21 cellular contexts compared by ENCODE assay signal in the genomic region with DNA sequence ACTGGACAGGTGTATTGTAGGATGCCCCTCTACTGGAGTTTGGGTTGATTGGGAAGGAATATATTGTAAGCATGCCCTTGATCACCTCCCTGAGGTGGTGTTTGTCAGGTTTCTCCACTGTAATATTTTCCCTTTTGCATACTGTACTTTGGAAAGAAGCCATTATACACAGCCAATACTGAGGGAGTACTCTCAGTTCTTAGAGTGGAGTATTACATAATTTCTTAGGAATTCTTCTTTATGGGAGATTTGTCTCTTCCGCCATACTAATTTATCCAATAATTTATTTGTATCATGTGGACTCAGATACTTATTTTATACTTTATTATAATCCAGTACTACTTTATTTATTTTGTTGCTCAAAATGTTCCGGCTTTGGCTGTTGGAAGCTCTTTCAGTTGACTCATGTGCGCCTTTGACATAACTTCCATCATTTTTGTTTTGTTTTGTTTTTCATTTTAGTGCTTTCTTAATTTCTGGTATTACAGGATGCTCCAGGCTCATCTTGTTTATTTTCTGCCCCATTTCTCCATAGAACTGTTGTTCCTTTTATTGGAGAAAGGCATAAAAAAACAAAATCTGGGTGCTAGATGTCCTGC. TPM values are rescaled to one million over a fixed set of nuclear protein-coding genes. Genes with fewer than 3 reads are reported as not detected.
DNase-seq lines count a peak whose midpoint lies in the region; ATAC-seq, FAIRE-seq and TF ChIP-seq lines count a peak whose summit lies in the region.
"Had no signal": no experiment of that assay in that cellular context is flagged by ENCODE, and none has a peak within 500 bp of the region (broad histone marks: within the 10 kb centered on the region; RNA-seq: fewer than 3 reads in every experiment).

No MANE protein-coding gene starts in this region.

- no peak overlapping the region for H3K4me3 ChIP-seq in astrocyte (ENCODE audit: insufficient read depth, low read depth, low read length)
- H3K4me3 ChIP-seq: gastroesophageal sphincter, transverse colon had no signal

- no peaks in the 10 kb centered on the region for H3K27me3 Mint-ChIP-seq in astrocyte (ENCODE audit: low read depth, unreplicated experiment)
- H3K27me3 Mint-ChIP-seq: progenitor cell of endocrine pancreas had no signal

- no peak overlapping the region for H2AFZ ChIP-seq in astrocyte (ENCODE audit: low read depth, low read length)

- H3K4me3 Mint-ChIP-seq in astrocyte (ENCODE audit: unreplicated experiment): no peak overlapping the region

- no peaks in the 10 kb centered on the region for H3K36me3 ChIP-seq in astrocyte (ENCODE audit: insufficient read depth, low read length)
- H3K36me3 ChIP-seq: gastroesophageal sphincter, transverse colon had no signal

- no peak overlapping the region for H3K9ac ChIP-seq in astrocyte (ENCODE audit: low read length)

- H3K36me3 Mint-ChIP-seq in astrocyte (ENCODE audit: low read depth, unreplicated experiment): peaks cover 4% of the 10 kb centered on the region

- no peaks in the 10 kb centered on the region for H3K9me3 ChIP-seq in astrocyte (ENCODE audit: insufficient read depth, low read depth, low read length)
- H3K9me3 ChIP-seq: gastroesophageal sphincter, transverse colon had no signal

- DNase-seq in LHCN-M2 (ENCODE audit: low read depth) (peak; percentile 17), astrocyte (ENCODE audit: low read depth) (peak; percentile 35), kidney glomerular epithelial cell (lab: John Stamatoyannopoulos, UW) (peak; percentile 18), sciatic nerve (ENCODE audit: low spot score) (no peak), NCI-H526 treated with DMSO at 0.1 percent for 48 hours (lab: John Stamatoyannopoulos, UW) (no peak)
- DNase-seq: activated CD4-positive, alpha-beta T cell treated with anti-CD3 and anti-CD28 coated beads for 48 hours; DND-41; NCI-H1092; NCI-H2081; NCI-H524; stimulated activated naive CD8-positive, alpha-beta T cell treated with anti-CD3 and anti-CD28 coated beads, Interleukin-15, Interleukin-2, amounts not matched to agents 100 U/mL and 50 U/mL, for 24 hours; transverse colon had no signal

- no peak for FAIRE-seq in astrocyte (lab: Jason Lieb, UNC)
- FAIRE-seq: HTR-8/SVneo, keratinocyte, TTC549 had no signal

- no peaks in the 10 kb centered on the region for H3K27me3 ChIP-seq in astrocyte (ENCODE audit: insufficient read depth, low read length)
- H3K27me3 ChIP-seq: gastroesophageal sphincter, transverse colon had no signal

- peaks cover 95% of the 10 kb centered on the region for H4K20me1 ChIP-seq in astrocyte (ENCODE audit: insufficient read depth, low read length)

- no peak overlapping the region for H3K4me2 ChIP-seq in astrocyte (ENCODE audit: low read length)

- TF ChIP-seq CTCF in astrocyte (IDR thresholded peaks at IDR 0.05; ENCODE audit: insufficient read depth, low read depth, low read length): no peak

- intact Hi-C loops in sciatic nerve (cut with DNase I): no loop called here

- H3K9me3 Mint-ChIP-seq in astrocyte (ENCODE audit: unreplicated experiment): no peaks in the 10 kb centered on the region
- H3K9me3 Mint-ChIP-seq: activated T-helper 2 cell treated with anti-CD3 and anti-CD28 coated beads, Interferon-gamma antibody, Interleukin-2, Interleukin-4, amounts not matched to agents 10 μg/mL and 5 μg/mL and 100 μg/mL, durations not matched to agents 14 hours and 24 hours and 36 hours had no signal

- H3K4me1 ChIP-seq in astrocyte (ENCODE audit: insufficient read depth, low read length): no peaks in the 10 kb centered on the region

- peaks cover 36% of the 10 kb centered on the region for H3K4me1 Mint-ChIP-seq in astrocyte (ENCODE audit: low read depth, unreplicated experiment)

- H3K27ac ChIP-seq in astrocyte (ENCODE audit: low read depth, low read length): no peak overlapping the region
- H3K27ac ChIP-seq: gastroesophageal sphincter had no signal

- peaks cover 100% of the 10 kb centered on the region for H3K79me2 ChIP-seq in astrocyte (ENCODE audit: insufficient read depth, low read length)

- ATAC-seq in sciatic nerve: peak; percentile 45
- ATAC-seq in HG03097 (IDR thresholded peaks at IDR 0.05; ENCODE audit: low FRiP score, unreplicated experiment): no peak
- no peak for ATAC-seq in HG02588 (IDR thresholded peaks at IDR 0.05; ENCODE audit: unreplicated experiment)
- ATAC-seq: gastroesophageal sphincter; Right ventricle myocardium inferior; stimulated activated naive CD8-positive, alpha-beta T cell treated with anti-CD3 and anti-CD28 coated beads, Interleukin-15, Interleukin-2, amounts not matched to agents 100 U/mL and 50 U/mL, for 24 hours had no signal

- H3K27ac Mint-ChIP-seq in astrocyte (ENCODE audit: unreplicated experiment): no peak overlapping the region
- H3K27ac Mint-ChIP-seq: activated T-helper 2 cell treated with anti-CD3 and anti-CD28 coated beads, Interferon-gamma antibody, Interleukin-2, Interleukin-4, amounts not matched to agents 10 μg/mL and 5 μg/mL and 100 μg/mL, durations not matched to agents 14 hours and 24 hours and 36 hours; progenitor cell of endocrine pancreas had no signal

RNA-seq across cellular contexts. Expression of a gene that starts 29.7 kb away (rescaled TPM):
- 31.5 and 40.5 TPM in 2 replicates for total RNA-seq in LHCN-M2 (2014; rRNA removed)
- polyA plus RNA-seq in LHCN-M2 (2012): 17.9 TPM
- total RNA-seq in astrocyte: 48.0 and 50.3 TPM in 2 replicates
- total RNA-seq in sciatic nerve: 110 TPM

Comparison
In these comparisons a context has a peak if more than half of its experiments do, and no peak if none do; other contexts are left out.
1. DNase-seq: peak in LHCN-M2 (single experiment), astrocyte (single experiment) and kidney glomerular epithelial cell (single experiment); none in sciatic nerve (single experiment) and NCI-H526 treated with DMSO at 0.1 percent for 48 hours (single experiment).